24 cellular contexts compared by ENCODE assay signal in genomic region chr1:110228853-110229252, GRCh38. TPM values are rescaled to one million over a fixed set of nuclear protein-coding genes. Genes with fewer than 3 reads are reported as not detected.
DNase-seq lines count a peak whose midpoint lies in the region; ATAC-seq and TF ChIP-seq lines count a peak whose summit lies in the region.
"Had no signal": no experiment of that assay in that cellular context is flagged by ENCODE, and none has a peak within 500 bp of the region (broad histone marks: within the 10 kb centered on the region; RNA-seq: fewer than 3 reads in every experiment).

No MANE protein-coding gene starts in this region.

- WGBS in SK-N-SH (ENCODE audit: low lambda C conversion rate), result 89% methylated on average over 3 of the region's 9 CpGs

- CTCF ChIA-PET in SK-N-SH (lab: Yijun Ruan, JAX), result interaction anchor here (0.7 to 2.8 kb wide), 4 partner anchors 12 to 83 kb away, joined by 3 to 13 read pairs (median 4); no protein-coding TSS in a partner anchor

- H3K4me2 ChIP-seq in SK-N-SH, result 0 out of 2 replicates have a peak overlapping the region, but pooled peaks have one; percentile 33
- H3K4me2 ChIP-seq: BLaER1, GM23338 had no signal

- TF ChIP-seq CTCF in SK-N-SH (IDR thresholded peaks at IDR 0.05), result no peak
- TF ChIP-seq CTCF in neutrophil (IDR thresholded peaks at IDR 0.05), result no peak
- no peak for TF ChIP-seq CTCF in chondrocyte (IDR thresholded peaks at IDR 0.05)

- no peak for DNase-seq in SK-N-SH
- no peak for DNase-seq in epithelial cell of prostate (ENCODE audit: low read depth, low spot score)
- DNase-seq in stimulated activated CD4-positive, alpha-beta T cell treated with anti-CD3 and anti-CD28 coated beads, Interleukin-4, amount 100 ng/mL, for 4 hours, result no peak
- no peak for DNase-seq in chondrocyte (ENCODE audit: low spot score)
- DNase-seq: ACHN, Caco-2, DMS 273 treated with DMSO at 0.1 percent for 48 hours, DMS79 treated with DMSO at 0.1 percent for 48 hours, Karpas-422, NCI-H1694 treated with DMSO at 0.1 percent for 48 hours, NCI-H2081 treated with DMSO at 0.1 percent for 48 hours, NCI-H2171 treated with DMSO at 0.1 percent for 48 hours, NCI-H524 treated with DMSO at 0.1 percent for 48 hours, OCI-M1, Right ventricle myocardium superior had no signal

- peaks cover 0 to 41% of the 10 kb centered on the region in 2 experiments; a peak in 1 of 4 replicates for H3K4me1 ChIP-seq in SK-N-SH (ENCODE audit: control insufficient read depth in 1 of 2, insufficient read depth in 2 of 2, low read depth in 1 of 2, low read length in 1 of 2)
- H3K4me1 ChIP-seq in neutrophil (ENCODE audit: control insufficient read depth in 1 of 2, insufficient read depth in 1 of 2, low read depth in 1 of 2, low read length in 1 of 2), result peaks cover 33 to 48% of the 10 kb centered on the region in 2 experiments

- no peaks in the 10 kb centered on the region for H3K79me2 ChIP-seq in SK-N-SH (ENCODE audit: insufficient read depth)

- H3K9ac ChIP-seq in SK-N-SH, result no peak overlapping the region
- H3K9ac ChIP-seq: BLaER1 had no signal

- peaks cover 10% of the 10 kb centered on the region for H3K36me3 Mint-ChIP-seq in activated T-helper 17 cell treated with anti-CD3 and anti-CD28 coated beads, Interleukin-2, amount 50 U/mL, for 72 hours (ENCODE audit: low read depth)
- H3K36me3 Mint-ChIP-seq in chondrocyte (ENCODE audit: low read depth), result peaks cover 4% of the 10 kb centered on the region

- H3K4me3 ChIP-seq in SK-N-SH (ENCODE audit: low read depth in 2 of 2, low read length in 1 of 2) (no peak overlapping the region), neutrophil (ENCODE audit: low read depth in 1 of 2, low read length in 1 of 2) (no peak overlapping the region)
- H3K4me3 ChIP-seq: BLaER1, GM23338 had no signal

- H3K9me2 ChIP-seq in SK-N-SH, result no peaks in the 10 kb centered on the region

- no peaks in the 10 kb centered on the region for H3F3A ChIP-seq in SK-N-SH (replicated peaks; ENCODE audit: insufficient read depth)

- H4K20me1 ChIP-seq in SK-N-SH (ENCODE audit: insufficient read depth), result no peaks in the 10 kb centered on the region
- H4K20me1 ChIP-seq: BLaER1 had no signal

- H3K27me3 Mint-ChIP-seq in activated T-helper 17 cell treated with anti-CD3 and anti-CD28 coated beads, Interleukin-2, amount 50 U/mL, for 72 hours, result no peaks in the 10 kb centered on the region
- no peaks in the 10 kb centered on the region for H3K27me3 Mint-ChIP-seq in chondrocyte (ENCODE audit: low read depth)
- H3K27me3 Mint-ChIP-seq: CD4-positive, alpha-beta memory T cell had no signal

- POLR2A ChIA-PET in SK-N-SH (lab: Yijun Ruan, JAX), result interaction anchor here (0.5 kb wide), 1 partner anchor 730 kb away, joined by 3 read pairs; no protein-coding TSS in a partner anchor

- no peak overlapping the region for H2AFZ ChIP-seq in SK-N-SH (ENCODE audit: low read depth)
- H2AFZ ChIP-seq: GM23338 had no signal

- no peak for TF ChIP-seq RAD21 in SK-N-SH (IDR thresholded peaks at IDR 0.05; ENCODE audit: low read length)

- H3K27ac Mint-ChIP-seq in activated T-helper 17 cell treated with anti-CD3 and anti-CD28 coated beads, Interleukin-2, amount 50 U/mL, for 72 hours, result no peak overlapping the region
- H3K27ac Mint-ChIP-seq in chondrocyte (ENCODE audit: unreplicated experiment), result no peak overlapping the region

- no peak overlapping the region for H3K4me3 Mint-ChIP-seq in activated T-helper 17 cell treated with anti-CD3 and anti-CD28 coated beads, Interleukin-2, amount 50 U/mL, for 72 hours
- no peak overlapping the region for H3K4me3 Mint-ChIP-seq in chondrocyte (ENCODE audit: unreplicated experiment)
- H3K4me3 Mint-ChIP-seq: CD4-positive, alpha-beta memory T cell; GM23338 had no signal

- no peak for ATAC-seq in SK-N-SH treated with all-trans-retinoic acid at 6 μM for 48 hours
- ATAC-seq in GM18502 (IDR thresholded peaks at IDR 0.05; ENCODE audit: poor library complexity, unreplicated experiment), result no peak
- ATAC-seq in activated T-helper 17 cell treated with anti-CD3 and anti-CD28 coated beads, Interleukin-2, amount 50 U/mL, for 72 hours (replicated peaks), result no peak
- ATAC-seq: HCT116 had no signal

- no peaks in the 10 kb centered on the region for H3K4me1 Mint-ChIP-seq in activated T-helper 17 cell treated with anti-CD3 and anti-CD28 coated beads, Interleukin-2, amount 50 U/mL, for 72 hours
- H3K4me1 Mint-ChIP-seq in chondrocyte (ENCODE audit: low read depth), result peaks cover 3% of the 10 kb centered on the region

- no peaks in the 10 kb centered on the region for H3K36me3 ChIP-seq in SK-N-SH (replicated peaks in 1 of 2; ENCODE audit: control insufficient read depth in 1 of 2, insufficient read depth in 2 of 2, low read length in 1 of 2)
- peaks cover under 1% of the 10 kb centered on the region for H3K36me3 ChIP-seq in neutrophil

- H3K27ac ChIP-seq in SK-N-SH (ENCODE audit: low read depth in 2 of 2, low read length in 1 of 2) (no peak overlapping the region), epithelial cell of prostate (peak overlapping the region; percentile 46), neutrophil (peak overlapping the region; percentile 13)
- H3K27ac ChIP-seq: 22Rv1, BLaER1 had no signal

- H3K9me3 ChIP-seq in SK-N-SH (no peaks in the 10 kb centered on the region), neutrophil (no peaks in the 10 kb centered on the region)
- H3K9me3 ChIP-seq: BLaER1, Caco-2 had no signal

- no peaks in the 10 kb centered on the region for H3K9me3 Mint-ChIP-seq in activated T-helper 17 cell treated with anti-CD3 and anti-CD28 coated beads, Interleukin-2, amount 50 U/mL, for 72 hours
- no peaks in the 10 kb centered on the region for H3K9me3 Mint-ChIP-seq in chondrocyte (ENCODE audit: low read depth)
- H3K9me3 Mint-ChIP-seq: CD4-positive, alpha-beta memory T cell; GM23338 had no signal

- TF ChIP-seq EP300 in SK-N-SH (IDR thresholded peaks at IDR 0.05; ENCODE audit: borderline replicate concordance in 1 of 2, low read depth in 1 of 2, low read length in 1 of 2), result no peak

- H3K27me3 ChIP-seq in SK-N-SH (ENCODE audit: insufficient read depth) (no peaks in the 10 kb centered on the region), neutrophil (no peaks in the 10 kb centered on the region)
- H3K27me3 ChIP-seq: BLaER1 had no signal

TF ChIP-seq in SK-N-SH, 30 proteins besides CTCF, POLR2A, EP300 and RAD21 (continues in another document):
- TF ChIP-seq TEAD4 (IDR thresholded peaks at IDR 0.05; ENCODE audit: borderline replicate concordance, insufficient read depth), result no peak
- TF ChIP-seq FOXJ3 (CRISPR knock-in tag; IDR thresholded peaks at IDR 0.05), result no peak
- TF ChIP-seq PBX3 (IDR thresholded peaks at IDR 0.05), result no peak
- no peak for TF ChIP-seq ELF1 (IDR thresholded peaks at IDR 0.05)
- TF ChIP-seq TCF12 (IDR thresholded peaks at IDR 0.05), result no peak
- TF ChIP-seq POLR2AphosphoS5 (IDR thresholded peaks at IDR 0.05; ENCODE audit: low read depth, low read length), result no peak
- TF ChIP-seq MAX (IDR thresholded peaks at IDR 0.05; ENCODE audit: low read depth), result no peak
- no peak for TF ChIP-seq CHD2 (IDR thresholded peaks at IDR 0.05; ENCODE audit: low read length, partially characterized antibody)
- TF ChIP-seq SMC3 (IDR thresholded peaks at IDR 0.05; ENCODE audit: low read depth, low read length), result no peak
- TF ChIP-seq RCOR1 (IDR thresholded peaks at IDR 0.05; ENCODE audit: low read length), result no peak
- TF ChIP-seq RXRA (IDR thresholded peaks at IDR 0.05; ENCODE audit: borderline replicate concordance, low read depth), result no peak

TF ChIP-seq in SK-N-SH treated with all-trans-retinoic acid at 6 μM for 48 hours, 23 proteins besides CTCF, POLR2A, EP300 and RAD21:
- TF ChIP-seq ZNF70 (CRISPR knock-in tag; IDR thresholded peaks at IDR 0.05), result no peak

RNA-seq across cellular contexts. Expression of gene KCNC4, which starts 18.7 kb away (rescaled TPM):
- 0.37 and 0.51 TPM in 2 replicates for polyA plus RNA-seq in SK-N-SH (2012; rRNA removed)
- polyA plus RNA-seq in SK-N-SH (2012; cell fraction: cytosol; rRNA removed), result 0.21 and 0.35 TPM in 2 replicates
- 1.2 and 1.6 TPM in 2 replicates for polyA plus RNA-seq in SK-N-SH (2012; cell fraction: nucleus; rRNA removed)
- total RNA-seq in activated T-helper 17 cell treated with anti-CD3 and anti-CD28 coated beads, Interleukin-2, amount 50 U/mL, for 72 hours, result 10 to 100 TPM; 13.4 to 18.9 TPM
- 2.7 to 5.2 TPM (median 3.2 TPM) in 3 replicates for total RNA-seq in chondrocyte

Comparison
In these comparisons a context has a peak if more than half of its experiments do, and no peak if none do; other contexts are left out.
1. H3K27ac ChIP-seq: peak in epithelial cell of prostate (single experiment) and neutrophil (single experiment); none in SK-N-SH (0 of 2).